In the genomic region with DNA sequence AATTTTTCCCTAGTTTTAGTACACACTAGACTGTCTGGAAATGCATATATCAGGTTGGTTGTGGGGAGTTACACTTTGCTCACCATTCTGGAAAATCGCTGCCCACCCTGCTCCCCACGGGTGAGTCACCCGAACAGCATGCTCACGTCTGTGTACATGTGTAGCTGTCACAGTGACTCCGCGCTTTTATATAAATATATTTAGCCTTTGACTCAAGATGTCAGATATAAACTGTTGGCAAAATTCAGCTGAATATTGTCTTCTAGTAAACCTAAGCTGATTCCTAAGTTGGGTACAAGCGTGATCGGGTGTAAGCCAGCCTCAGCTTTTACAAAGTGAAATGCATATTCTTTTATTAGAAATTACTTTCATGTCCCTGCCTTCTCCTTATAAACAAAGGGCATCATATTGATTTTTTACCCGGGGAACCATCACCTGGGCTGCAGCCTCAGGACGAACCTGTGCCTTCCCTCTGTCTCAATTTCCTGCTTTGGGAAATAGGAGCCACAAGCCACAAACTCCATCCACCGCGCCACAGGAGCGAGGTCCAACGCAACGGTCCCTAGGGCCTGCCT, we compare ENCODE assay signal across 1 cellular context.
A peak's percentile ranks its signal among the peaks of the same experiment; 100 is the strongest.
TF ChIP-seq lines count a peak whose summit lies in the region.

No MANE protein-coding gene starts in this region.

TF ChIP-seq in HepG2, 621 proteins besides CTCF, POLR2A, EP300 and RAD21:
- no peak for TF ChIP-seq CAMTA2 (CRISPR knock-in tag; IDR thresholded peaks at IDR 0.05; ENCODE audit: borderline replicate concordance)
- peak; percentile 17; the same call in 1 of the 2 replicates for TF ChIP-seq MTF2 (CRISPR knock-in tag; IDR thresholded peaks at IDR 0.05; ENCODE audit: borderline replicate concordance)
- TF ChIP-seq, protein P1, sequence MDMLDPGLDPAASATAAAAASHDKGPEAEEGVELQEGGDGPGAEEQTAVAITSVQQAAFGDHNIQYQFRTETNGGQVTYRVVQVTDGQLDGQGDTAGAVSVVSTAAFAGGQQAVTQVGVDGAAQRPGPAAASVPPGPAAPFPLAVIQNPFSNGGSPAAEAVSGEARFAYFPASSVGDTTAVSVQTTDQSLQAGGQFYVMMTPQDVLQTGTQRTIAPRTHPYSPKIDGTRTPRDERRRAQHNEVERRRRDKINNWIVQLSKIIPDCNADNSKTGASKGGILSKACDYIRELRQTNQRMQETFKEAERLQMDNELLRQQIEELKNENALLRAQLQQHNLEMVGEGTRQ (IDR thresholded peaks at IDR 0.05; ENCODE audit: low read depth, low read length), result no peak
- TF ChIP-seq, protein P1 (CRISPR knock-in tag; IDR thresholded peaks at IDR 0.05; ENCODE audit: borderline replicate concordance), result no peak
- TF ChIP-seq HMG20A (CRISPR knock-in tag; IDR thresholded peaks at IDR 0.05; ENCODE audit: borderline replicate concordance), result no peak
- TF ChIP-seq THYN1 (CRISPR knock-in tag; IDR thresholded peaks at IDR 0.05; ENCODE audit: borderline replicate concordance, low read depth), result 0 out of 2 replicates have a peak, but pooled peaks have one; percentile 36
- TF ChIP-seq SP140L (CRISPR knock-in tag; IDR thresholded peaks at IDR 0.05; ENCODE audit: borderline replicate concordance), result no peak
- TF ChIP-seq, protein P2, sequence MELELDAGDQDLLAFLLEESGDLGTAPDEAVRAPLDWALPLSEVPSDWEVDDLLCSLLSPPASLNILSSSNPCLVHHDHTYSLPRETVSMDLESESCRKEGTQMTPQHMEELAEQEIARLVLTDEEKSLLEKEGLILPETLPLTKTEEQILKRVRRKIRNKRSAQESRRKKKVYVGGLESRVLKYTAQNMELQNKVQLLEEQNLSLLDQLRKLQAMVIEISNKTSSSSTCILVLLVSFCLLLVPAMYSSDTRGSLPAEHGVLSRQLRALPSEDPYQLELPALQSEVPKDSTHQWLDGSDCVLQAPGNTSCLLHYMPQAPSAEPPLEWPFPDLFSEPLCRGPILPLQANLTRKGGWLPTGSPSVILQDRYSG (CRISPR knock-in tag; IDR thresholded peaks at IDR 0.05), result no peak
- no peak for TF ChIP-seq TAF15 (IDR thresholded peaks at IDR 0.05; ENCODE audit: low read depth, low read length, poor library complexity, severe bottlenecking)
- no peak for TF ChIP-seq ZKSCAN1 (IDR thresholded peaks at IDR 0.05; ENCODE audit: low read length)
- TF ChIP-seq ZNF879 (CRISPR knock-in tag; IDR thresholded peaks at IDR 0.05), result no peak
- TF ChIP-seq NFKB2 (CRISPR knock-in tag; IDR thresholded peaks at IDR 0.05; ENCODE audit: borderline replicate concordance), result no peak
- 0 out of 2 replicates have a peak, but pooled peaks have one; percentile 42 for TF ChIP-seq NFE2L2 (IDR thresholded peaks at IDR 0.05; ENCODE audit: low read length)
- TF ChIP-seq ZNF619 (CRISPR knock-in tag; IDR thresholded peaks at IDR 0.05), result no peak
- TF ChIP-seq, protein P3, sequence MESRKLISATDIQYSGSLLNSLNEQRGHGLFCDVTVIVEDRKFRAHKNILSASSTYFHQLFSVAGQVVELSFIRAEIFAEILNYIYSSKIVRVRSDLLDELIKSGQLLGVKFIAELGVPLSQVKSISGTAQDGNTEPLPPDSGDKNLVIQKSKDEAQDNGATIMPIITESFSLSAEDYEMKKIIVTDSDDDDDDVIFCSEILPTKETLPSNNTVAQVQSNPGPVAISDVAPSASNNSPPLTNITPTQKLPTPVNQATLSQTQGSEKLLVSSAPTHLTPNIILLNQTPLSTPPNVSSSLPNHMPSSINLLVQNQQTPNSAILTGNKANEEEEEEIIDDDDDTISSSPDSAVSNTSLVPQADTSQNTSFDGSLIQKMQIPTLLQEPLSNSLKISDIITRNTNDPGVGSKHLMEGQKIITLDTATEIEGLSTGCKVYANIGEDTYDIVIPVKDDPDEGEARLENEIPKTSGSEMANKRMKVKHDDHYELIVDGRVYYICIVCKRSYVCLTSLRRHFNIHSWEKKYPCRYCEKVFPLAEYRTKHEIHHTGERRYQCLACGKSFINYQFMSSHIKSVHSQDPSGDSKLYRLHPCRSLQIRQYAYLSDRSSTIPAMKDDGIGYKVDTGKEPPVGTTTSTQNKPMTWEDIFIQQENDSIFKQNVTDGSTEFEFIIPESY (CRISPR knock-in tag; IDR thresholded peaks at IDR 0.05), result no peak
- TF ChIP-seq KAT7 (CRISPR knock-in tag; IDR thresholded peaks at IDR 0.05; ENCODE audit: borderline replicate concordance), result no peak
- no peak for TF ChIP-seq PAX8 (CRISPR knock-in tag; IDR thresholded peaks at IDR 0.05; ENCODE audit: borderline replicate concordance)
- TF ChIP-seq, protein P4, sequence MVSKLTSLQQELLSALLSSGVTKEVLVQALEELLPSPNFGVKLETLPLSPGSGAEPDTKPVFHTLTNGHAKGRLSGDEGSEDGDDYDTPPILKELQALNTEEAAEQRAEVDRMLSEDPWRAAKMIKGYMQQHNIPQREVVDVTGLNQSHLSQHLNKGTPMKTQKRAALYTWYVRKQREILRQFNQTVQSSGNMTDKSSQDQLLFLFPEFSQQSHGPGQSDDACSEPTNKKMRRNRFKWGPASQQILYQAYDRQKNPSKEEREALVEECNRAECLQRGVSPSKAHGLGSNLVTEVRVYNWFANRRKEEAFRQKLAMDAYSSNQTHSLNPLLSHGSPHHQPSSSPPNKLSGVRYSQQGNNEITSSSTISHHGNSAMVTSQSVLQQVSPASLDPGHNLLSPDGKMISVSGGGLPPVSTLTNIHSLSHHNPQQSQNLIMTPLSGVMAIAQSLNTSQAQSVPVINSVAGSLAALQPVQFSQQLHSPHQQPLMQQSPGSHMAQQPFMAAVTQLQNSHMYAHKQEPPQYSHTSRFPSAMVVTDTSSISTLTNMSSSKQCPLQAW (CRISPR knock-in tag; IDR thresholded peaks at IDR 0.05), result no peak
- TF ChIP-seq POLR2G (IDR thresholded peaks at IDR 0.05; ENCODE audit: low read depth, low read length), result no peak
- no peak for TF ChIP-seq PHF5A (CRISPR knock-in tag; IDR thresholded peaks at IDR 0.05; ENCODE audit: low read depth, unreplicated experiment)
- TF ChIP-seq, protein P5, sequence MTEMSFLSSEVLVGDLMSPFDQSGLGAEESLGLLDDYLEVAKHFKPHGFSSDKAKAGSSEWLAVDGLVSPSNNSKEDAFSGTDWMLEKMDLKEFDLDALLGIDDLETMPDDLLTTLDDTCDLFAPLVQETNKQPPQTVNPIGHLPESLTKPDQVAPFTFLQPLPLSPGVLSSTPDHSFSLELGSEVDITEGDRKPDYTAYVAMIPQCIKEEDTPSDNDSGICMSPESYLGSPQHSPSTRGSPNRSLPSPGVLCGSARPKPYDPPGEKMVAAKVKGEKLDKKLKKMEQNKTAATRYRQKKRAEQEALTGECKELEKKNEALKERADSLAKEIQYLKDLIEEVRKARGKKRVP (CRISPR knock-in tag; IDR thresholded peaks at IDR 0.05), result 0 out of 4 replicates have a peak, but pooled peaks of 1 of the 2 experiments have one; percentile 8
- TF ChIP-seq, protein P6, sequence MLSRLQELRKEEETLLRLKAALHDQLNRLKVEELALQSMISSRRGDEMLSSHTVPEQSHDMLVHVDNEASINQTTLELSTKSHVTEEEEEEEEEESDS (CRISPR knock-in tag; IDR thresholded peaks at IDR 0.05; ENCODE audit: borderline replicate concordance), result peak; percentile 8; the same call in 1 of the 2 replicates
- no peak for TF ChIP-seq KAT2B (IDR thresholded peaks at IDR 0.05; ENCODE audit: borderline replicate concordance, low read depth, low read length)
- TF ChIP-seq, protein P7, sequence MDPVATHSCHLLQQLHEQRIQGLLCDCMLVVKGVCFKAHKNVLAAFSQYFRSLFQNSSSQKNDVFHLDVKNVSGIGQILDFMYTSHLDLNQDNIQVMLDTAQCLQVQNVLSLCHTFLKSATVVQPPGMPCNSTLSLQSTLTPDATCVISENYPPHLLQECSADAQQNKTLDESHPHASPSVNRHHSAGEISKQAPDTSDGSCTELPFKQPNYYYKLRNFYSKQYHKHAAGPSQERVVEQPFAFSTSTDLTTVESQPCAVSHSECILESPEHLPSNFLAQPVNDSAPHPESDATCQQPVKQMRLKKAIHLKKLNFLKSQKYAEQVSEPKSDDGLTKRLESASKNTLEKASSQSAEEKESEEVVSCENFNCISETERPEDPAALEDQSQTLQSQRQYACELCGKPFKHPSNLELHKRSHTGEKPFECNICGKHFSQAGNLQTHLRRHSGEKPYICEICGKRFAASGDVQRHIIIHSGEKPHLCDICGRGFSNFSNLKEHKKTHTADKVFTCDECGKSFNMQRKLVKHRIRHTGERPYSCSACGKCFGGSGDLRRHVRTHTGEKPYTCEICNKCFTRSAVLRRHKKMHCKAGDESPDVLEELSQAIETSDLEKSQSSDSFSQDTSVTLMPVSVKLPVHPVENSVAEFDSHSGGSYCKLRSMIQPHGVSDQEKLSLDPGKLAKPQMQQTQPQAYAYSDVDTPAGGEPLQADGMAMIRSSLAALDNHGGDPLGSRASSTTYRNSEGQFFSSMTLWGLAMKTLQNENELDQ (CRISPR knock-in tag; IDR thresholded peaks at IDR 0.05; ENCODE audit: borderline replicate concordance), result no peak
- TF ChIP-seq FIP1L1 (IDR thresholded peaks at IDR 0.05; ENCODE audit: borderline replicate concordance, insufficient read depth, low read depth, low read length), result no peak
- TF ChIP-seq ZNF136 (CRISPR knock-in tag; IDR thresholded peaks at IDR 0.05; ENCODE audit: low read depth), result no peak
- TF ChIP-seq, protein P8, sequence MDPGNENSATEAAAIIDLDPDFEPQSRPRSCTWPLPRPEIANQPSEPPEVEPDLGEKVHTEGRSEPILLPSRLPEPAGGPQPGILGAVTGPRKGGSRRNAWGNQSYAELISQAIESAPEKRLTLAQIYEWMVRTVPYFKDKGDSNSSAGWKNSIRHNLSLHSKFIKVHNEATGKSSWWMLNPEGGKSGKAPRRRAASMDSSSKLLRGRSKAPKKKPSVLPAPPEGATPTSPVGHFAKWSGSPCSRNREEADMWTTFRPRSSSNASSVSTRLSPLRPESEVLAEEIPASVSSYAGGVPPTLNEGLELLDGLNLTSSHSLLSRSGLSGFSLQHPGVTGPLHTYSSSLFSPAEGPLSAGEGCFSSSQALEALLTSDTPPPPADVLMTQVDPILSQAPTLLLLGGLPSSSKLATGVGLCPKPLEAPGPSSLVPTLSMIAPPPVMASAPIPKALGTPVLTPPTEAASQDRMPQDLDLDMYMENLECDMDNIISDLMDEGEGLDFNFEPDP (CRISPR knock-in tag; conservative IDR thresholded peaks at IDR 0.05), result 0 out of 2 replicates have a peak, but pooled peaks have one; percentile 76
- peak; percentile 7 for TF ChIP-seq CBX1 (IDR thresholded peaks at IDR 0.05; ENCODE audit: low read depth)
- TF ChIP-seq, protein P9, sequence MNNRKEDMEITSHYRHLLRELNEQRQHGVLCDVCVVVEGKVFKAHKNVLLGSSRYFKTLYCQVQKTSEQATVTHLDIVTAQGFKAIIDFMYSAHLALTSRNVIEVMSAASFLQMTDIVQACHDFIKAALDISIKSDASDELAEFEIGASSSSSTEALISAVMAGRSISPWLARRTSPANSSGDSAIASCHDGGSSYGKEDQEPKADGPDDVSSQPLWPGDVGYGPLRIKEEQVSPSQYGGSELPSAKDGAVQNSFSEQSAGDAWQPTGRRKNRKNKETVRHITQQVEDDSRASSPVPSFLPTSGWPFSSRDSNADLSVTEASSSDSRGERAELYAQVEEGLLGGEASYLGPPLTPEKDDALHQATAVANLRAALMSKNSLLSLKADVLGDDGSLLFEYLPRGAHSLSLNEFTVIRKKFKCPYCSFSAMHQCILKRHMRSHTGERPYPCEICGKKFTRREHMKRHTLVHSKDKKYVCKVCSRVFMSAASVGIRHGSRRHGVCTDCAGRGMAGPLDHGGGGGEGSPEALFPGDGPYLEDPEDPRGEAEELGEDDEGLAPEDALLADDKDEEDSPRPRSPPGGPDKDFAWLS (CRISPR knock-in tag; IDR thresholded peaks at IDR 0.05; ENCODE audit: borderline replicate concordance), result no peak
- TF ChIP-seq, protein P10, sequence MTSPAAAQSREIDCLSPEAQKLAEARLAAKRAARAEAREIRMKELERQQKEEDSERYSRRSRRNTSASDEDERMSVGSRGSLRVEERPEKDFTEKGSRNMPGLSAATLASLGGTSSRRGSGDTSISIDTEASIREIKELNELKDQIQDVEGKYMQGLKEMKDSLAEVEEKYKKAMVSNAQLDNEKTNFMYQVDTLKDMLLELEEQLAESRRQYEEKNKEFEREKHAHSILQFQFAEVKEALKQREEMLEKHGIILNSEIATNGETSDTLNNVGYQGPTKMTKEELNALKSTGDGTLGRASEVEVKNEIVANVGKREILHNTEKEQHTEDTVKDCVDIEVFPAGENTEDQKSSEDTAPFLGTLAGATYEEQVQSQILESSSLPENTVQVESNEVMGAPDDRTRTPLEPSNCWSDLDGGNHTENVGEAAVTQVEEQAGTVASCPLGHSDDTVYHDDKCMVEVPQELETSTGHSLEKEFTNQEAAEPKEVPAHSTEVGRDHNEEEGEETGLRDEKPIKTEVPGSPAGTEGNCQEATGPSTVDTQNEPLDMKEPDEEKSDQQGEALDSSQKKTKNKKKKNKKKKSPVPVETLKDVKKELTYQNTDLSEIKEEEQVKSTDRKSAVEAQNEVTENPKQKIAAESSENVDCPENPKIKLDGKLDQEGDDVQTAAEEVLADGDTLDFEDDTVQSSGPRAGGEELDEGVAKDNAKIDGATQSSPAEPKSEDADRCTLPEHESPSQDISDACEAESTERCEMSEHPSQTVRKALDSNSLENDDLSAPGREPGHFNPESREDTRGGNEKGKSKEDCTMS (CRISPR knock-in tag; conservative IDR thresholded peaks at IDR 0.05), result no peak
- TF ChIP-seq ZNF749 (CRISPR knock-in tag; IDR thresholded peaks at IDR 0.05; ENCODE audit: borderline replicate concordance), result no peak
- TF ChIP-seq TOE1 (CRISPR knock-in tag; IDR thresholded peaks at IDR 0.05), result no peak
- no peak for TF ChIP-seq ZNF235 (CRISPR knock-in tag; IDR thresholded peaks at IDR 0.05; ENCODE audit: borderline replicate concordance)
- TF ChIP-seq TOPORS (CRISPR knock-in tag; IDR thresholded peaks at IDR 0.05), result 0 out of 2 replicates have a peak, but pooled peaks have one; percentile 2
- peak; percentile 41; the same call in 1 of the 2 replicates for TF ChIP-seq ZFP82 (CRISPR knock-in tag; IDR thresholded peaks at IDR 0.05; ENCODE audit: borderline replicate concordance)
- peak; percentile 4; the same call in 1 of the 2 replicates for TF ChIP-seq TARDBP (CRISPR knock-in tag; IDR thresholded peaks at IDR 0.05)
- no peak for TF ChIP-seq CREM (IDR thresholded peaks at IDR 0.05)
- no peak for TF ChIP-seq CREM (CRISPR knock-in tag; IDR thresholded peaks at IDR 0.05)
- peak; percentile 13; the same call in 1 of the 2 replicates for TF ChIP-seq ZNF746 (CRISPR knock-in tag; IDR thresholded peaks at IDR 0.05)
- 0 out of 2 replicates have a peak, but pooled peaks have one; percentile 50 for TF ChIP-seq ZFP36L1 (CRISPR knock-in tag; IDR thresholded peaks at IDR 0.05)
- no peak for TF ChIP-seq RFX5 (IDR thresholded peaks at IDR 0.05; ENCODE audit: low read depth, low read length)
- no peak for TF ChIP-seq ADNP (CRISPR knock-in tag; IDR thresholded peaks at IDR 0.05)
- no peak for TF ChIP-seq NFYC (CRISPR knock-in tag; IDR thresholded peaks at IDR 0.05)
- TF ChIP-seq ZNF274 (CRISPR knock-in tag; IDR thresholded peaks at IDR 0.05), result no peak
- TF ChIP-seq ZMYM3 (CRISPR knock-in tag; IDR thresholded peaks at IDR 0.05), result 0 out of 2 replicates have a peak, but pooled peaks have one; percentile 9
- no peak for TF ChIP-seq MBNL3 (CRISPR knock-in tag; conservative IDR thresholded peaks at IDR 0.05)
